8 cellular contexts compared by ENCODE assay signal in the genomic region with DNA sequence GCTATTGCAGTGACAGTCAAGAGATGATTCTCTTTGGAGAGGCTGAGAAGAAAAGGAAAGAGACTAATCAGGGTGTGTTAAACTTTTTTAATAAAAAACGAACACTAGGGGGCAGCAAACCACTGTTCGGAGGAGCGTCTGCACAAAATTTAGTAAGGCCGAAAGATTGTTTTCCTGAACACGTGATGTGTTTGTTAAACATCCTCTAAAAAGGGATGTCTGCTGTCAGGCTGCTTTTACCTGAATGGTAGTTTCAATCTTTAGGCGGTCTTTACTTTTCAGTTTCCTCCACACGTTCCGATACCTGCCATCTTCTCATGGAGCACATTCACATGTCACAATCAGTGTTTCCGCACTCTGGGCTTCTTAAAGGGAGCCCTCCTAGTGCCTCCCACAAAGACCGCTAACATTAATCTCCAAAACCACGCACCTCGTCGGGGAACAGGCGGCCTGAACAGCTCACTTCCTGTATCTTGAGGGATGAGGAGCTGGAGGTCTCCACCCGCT.
DNase-seq lines count a peak whose midpoint lies in the region; ATAC-seq and TF ChIP-seq lines count a peak whose summit lies in the region.

No MANE protein-coding gene starts in this region.

- H3K36me3 ChIP-seq in BE2C (no peaks in the 10 kb centered on the region), brain microvascular endothelial cell (replicated peaks) (no peaks in the 10 kb centered on the region)

- H3K9me3 ChIP-seq in BE2C, result no peaks in the 10 kb centered on the region

- H3K4me1 Mint-ChIP-seq in T-helper 1 cell treated with Interleukin-12 subunit alpha and Interleukin-12 subunit beta and Interleukin-4 antibody, amounts not matched to agents 30 μg/mL and 1 μg/mL, for 36 hours (ENCODE audit: low read depth), result peaks cover 23% of the 10 kb centered on the region
- H3K4me1 Mint-ChIP-seq in immature natural killer cell, result peaks cover 15 to 20% of the 10 kb centered on the region in 2 donors

- peak overlapping the region; percentile 11 for H3K27ac Mint-ChIP-seq in T-helper 1 cell treated with Interleukin-12 subunit alpha and Interleukin-12 subunit beta and Interleukin-4 antibody, amounts not matched to agents 30 μg/mL and 1 μg/mL, for 36 hours
- peak overlapping the region in 5 of 6 donors; percentile 14 to 64 (median 57) for H3K27ac Mint-ChIP-seq in immature natural killer cell

- H3K4me3 Mint-ChIP-seq in T-helper 1 cell treated with Interleukin-12 subunit alpha and Interleukin-12 subunit beta and Interleukin-4 antibody, amounts not matched to agents 30 μg/mL and 1 μg/mL, for 36 hours, result peak overlapping the region; percentile 70
- H3K4me3 Mint-ChIP-seq in immature natural killer cell, result peak overlapping the region; percentile 62 to 85 (median 75)

- H3K27ac ChIP-seq in brain microvascular endothelial cell, result peak overlapping the region; percentile 77

- peaks cover 3% of the 10 kb centered on the region for H3K4me1 ChIP-seq in BE2C

- H3K27me3 ChIP-seq in BE2C, result no peaks in the 10 kb centered on the region
- H3K27me3 ChIP-seq in brain microvascular endothelial cell (replicated peaks), result no peaks in the 10 kb centered on the region

- TF ChIP-seq CTCF in BE2C (IDR thresholded peaks at IDR 0.05; ENCODE audit: low read depth, low read length) (peak; percentile 71), brain microvascular endothelial cell (IDR thresholded peaks at IDR 0.05; ENCODE audit: low read depth, low read length, missing control alignments) (peak; percentile 49)

- DNase-seq in BE2C (peak; percentile 50), GM19238 (ENCODE audit: insufficient read length, low spot score) (peak; percentile 16), NAMALWA (ENCODE audit: low spot score) (peak; percentile 66), brain microvascular endothelial cell (peak; percentile 78), immature natural killer cell (peak; percentile 64 to 66 (median 65)), smooth muscle cell of the brain vasculature (ENCODE audit: low read depth, low spot score) (peak; percentile 72)

- no peaks in the 10 kb centered on the region for H3K36me3 Mint-ChIP-seq in T-helper 1 cell treated with Interleukin-12 subunit alpha and Interleukin-12 subunit beta and Interleukin-4 antibody, amounts not matched to agents 30 μg/mL and 1 μg/mL, for 36 hours (ENCODE audit: low read depth)
- no peaks in the 10 kb centered on the region for H3K36me3 Mint-ChIP-seq in immature natural killer cell

- H3K9me3 Mint-ChIP-seq in T-helper 1 cell treated with Interleukin-12 subunit alpha and Interleukin-12 subunit beta and Interleukin-4 antibody, amounts not matched to agents 30 μg/mL and 1 μg/mL, for 36 hours, result no peaks in the 10 kb centered on the region
- H3K9me3 Mint-ChIP-seq in immature natural killer cell, result no peaks in the 10 kb centered on the region

- H3K4me3 ChIP-seq in BE2C (ENCODE audit: low read depth, low read length) (peak overlapping the region; percentile 32; the same call in 1 of the 2 replicates), brain microvascular endothelial cell (ENCODE audit: low read depth, low read length) (no peak overlapping the region)

- ATAC-seq in HG03025 (IDR thresholded peaks at IDR 0.05; ENCODE audit: low FRiP score, unreplicated experiment), result no peak

- H3K27me3 Mint-ChIP-seq in T-helper 1 cell treated with Interleukin-12 subunit alpha and Interleukin-12 subunit beta and Interleukin-4 antibody, amounts not matched to agents 30 μg/mL and 1 μg/mL, for 36 hours (ENCODE audit: low read depth), result peaks cover 4% of the 10 kb centered on the region
- H3K27me3 Mint-ChIP-seq in immature natural killer cell (ENCODE audit: low read depth in 3 of 3), result peaks cover 2 to 7% (median 4%) of the 10 kb centered on the region in 3 donors

- in situ Hi-C loops in brain microvascular endothelial cell (cut with HindIII; ENCODE audit: low pct_ligation_motif_present, low sequenced_read_pairs), result no loop called here

Comparison
In these comparisons a context has a peak if more than half of its experiments do, and no peak if none do; other contexts are left out.
1. DNase-seq: peak in every context shown above with its lines; median percentile 78 in brain microvascular endothelial cell; 72 in smooth muscle cell of the brain vasculature; 66 in NAMALWA; 65 in immature natural killer cell; 50 in BE2C; 16 in GM19238.